In the genomic region with DNA sequence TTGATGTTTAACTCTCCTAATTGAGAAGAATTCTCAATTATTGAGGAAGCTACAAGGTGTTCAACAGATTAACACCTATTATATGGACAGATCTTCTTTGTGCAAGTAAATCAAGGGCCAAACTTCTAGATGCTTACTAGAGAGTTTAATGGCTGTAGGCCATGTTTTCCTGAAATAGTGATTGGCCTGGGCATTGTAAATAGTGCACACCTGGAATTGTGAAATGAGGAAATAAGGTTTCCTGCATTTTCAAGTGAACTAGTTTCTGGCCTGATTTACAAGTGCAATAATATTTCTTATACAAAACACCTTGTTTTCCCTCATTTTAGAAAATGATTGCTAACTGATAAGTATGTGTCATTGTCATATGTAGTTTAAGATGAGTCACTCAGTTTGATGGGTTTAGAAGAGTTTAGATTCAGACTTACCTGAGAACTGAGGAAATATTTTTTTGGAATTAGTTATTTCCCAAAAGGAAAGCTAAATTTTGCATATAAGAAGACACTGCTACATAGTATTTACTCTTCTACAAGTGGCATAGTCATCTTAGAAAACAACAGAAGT, we compare ENCODE assay signal across 2 cellular contexts.
TF ChIP-seq lines count a peak whose summit lies in the region.

No MANE protein-coding gene starts in this region.

TF ChIP-seq in liver, 16 proteins besides CTCF, POLR2A, EP300 and RAD21 (continued from another document):
- peak; percentile 14 for TF ChIP-seq YY1 (IDR thresholded peaks at IDR 0.05)

TF ChIP-seq in HepG2, 621 proteins besides CTCF, POLR2A, EP300 and RAD21 (continued from another document):
- TF ChIP-seq, protein P1, sequence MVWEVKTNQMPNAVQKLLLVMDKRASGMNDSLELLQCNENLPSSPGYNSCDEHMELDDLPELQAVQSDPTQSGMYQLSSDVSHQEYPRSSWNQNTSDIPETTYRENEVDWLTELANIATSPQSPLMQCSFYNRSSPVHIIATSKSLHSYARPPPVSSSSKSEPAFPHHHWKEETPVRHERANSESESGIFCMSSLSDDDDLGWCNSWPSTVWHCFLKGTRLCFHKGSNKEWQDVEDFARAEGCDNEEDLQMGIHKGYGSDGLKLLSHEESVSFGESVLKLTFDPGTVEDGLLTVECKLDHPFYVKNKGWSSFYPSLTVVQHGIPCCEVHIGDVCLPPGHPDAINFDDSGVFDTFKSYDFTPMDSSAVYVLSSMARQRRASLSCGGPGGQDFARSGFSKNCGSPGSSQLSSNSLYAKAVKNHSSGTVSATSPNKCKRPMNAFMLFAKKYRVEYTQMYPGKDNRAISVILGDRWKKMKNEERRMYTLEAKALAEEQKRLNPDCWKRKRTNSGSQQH (CRISPR knock-in tag; IDR thresholded peaks at IDR 0.05; ENCODE audit: low read depth): no peak
- TF ChIP-seq ZBTB1 (CRISPR knock-in tag; IDR thresholded peaks at IDR 0.05; ENCODE audit: borderline replicate concordance): no peak
- TF ChIP-seq ZNF446 (CRISPR knock-in tag; IDR thresholded peaks at IDR 0.05): no peak
- TF ChIP-seq ATF7 (IDR thresholded peaks at IDR 0.05): no peak
- TF ChIP-seq ATF7 (CRISPR knock-in tag; IDR thresholded peaks at IDR 0.05): no peak
- TF ChIP-seq PTBP1 (IDR thresholded peaks at IDR 0.05; ENCODE audit: low read depth, low read length, poor library complexity, severe bottlenecking): no peak
- TF ChIP-seq ZNF775 (CRISPR knock-in tag; IDR thresholded peaks at IDR 0.05; ENCODE audit: borderline replicate concordance): no peak
- TF ChIP-seq, protein P2, sequence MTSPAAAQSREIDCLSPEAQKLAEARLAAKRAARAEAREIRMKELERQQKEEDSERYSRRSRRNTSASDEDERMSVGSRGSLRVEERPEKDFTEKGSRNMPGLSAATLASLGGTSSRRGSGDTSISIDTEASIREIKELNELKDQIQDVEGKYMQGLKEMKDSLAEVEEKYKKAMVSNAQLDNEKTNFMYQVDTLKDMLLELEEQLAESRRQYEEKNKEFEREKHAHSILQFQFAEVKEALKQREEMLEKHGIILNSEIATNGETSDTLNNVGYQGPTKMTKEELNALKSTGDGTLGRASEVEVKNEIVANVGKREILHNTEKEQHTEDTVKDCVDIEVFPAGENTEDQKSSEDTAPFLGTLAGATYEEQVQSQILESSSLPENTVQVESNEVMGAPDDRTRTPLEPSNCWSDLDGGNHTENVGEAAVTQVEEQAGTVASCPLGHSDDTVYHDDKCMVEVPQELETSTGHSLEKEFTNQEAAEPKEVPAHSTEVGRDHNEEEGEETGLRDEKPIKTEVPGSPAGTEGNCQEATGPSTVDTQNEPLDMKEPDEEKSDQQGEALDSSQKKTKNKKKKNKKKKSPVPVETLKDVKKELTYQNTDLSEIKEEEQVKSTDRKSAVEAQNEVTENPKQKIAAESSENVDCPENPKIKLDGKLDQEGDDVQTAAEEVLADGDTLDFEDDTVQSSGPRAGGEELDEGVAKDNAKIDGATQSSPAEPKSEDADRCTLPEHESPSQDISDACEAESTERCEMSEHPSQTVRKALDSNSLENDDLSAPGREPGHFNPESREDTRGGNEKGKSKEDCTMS (CRISPR knock-in tag; conservative IDR thresholded peaks at IDR 0.05): no peak
- no peak for TF ChIP-seq CHD4 (IDR thresholded peaks at IDR 0.05; ENCODE audit: borderline replicate concordance, low read length)
- TF ChIP-seq ZNF234 (CRISPR knock-in tag; conservative IDR thresholded peaks at IDR 0.05): no peak
- TF ChIP-seq ONECUT2 (CRISPR knock-in tag; IDR thresholded peaks at IDR 0.05): no peak
- TF ChIP-seq ADNP (CRISPR knock-in tag; IDR thresholded peaks at IDR 0.05): no peak
- TF ChIP-seq KAT7 (CRISPR knock-in tag; IDR thresholded peaks at IDR 0.05; ENCODE audit: borderline replicate concordance): no peak
- no peak for TF ChIP-seq ZNF546 (CRISPR knock-in tag; conservative IDR thresholded peaks at IDR 0.05)
